ENCODE assay signal across 24 cellular contexts in the genomic region with DNA sequence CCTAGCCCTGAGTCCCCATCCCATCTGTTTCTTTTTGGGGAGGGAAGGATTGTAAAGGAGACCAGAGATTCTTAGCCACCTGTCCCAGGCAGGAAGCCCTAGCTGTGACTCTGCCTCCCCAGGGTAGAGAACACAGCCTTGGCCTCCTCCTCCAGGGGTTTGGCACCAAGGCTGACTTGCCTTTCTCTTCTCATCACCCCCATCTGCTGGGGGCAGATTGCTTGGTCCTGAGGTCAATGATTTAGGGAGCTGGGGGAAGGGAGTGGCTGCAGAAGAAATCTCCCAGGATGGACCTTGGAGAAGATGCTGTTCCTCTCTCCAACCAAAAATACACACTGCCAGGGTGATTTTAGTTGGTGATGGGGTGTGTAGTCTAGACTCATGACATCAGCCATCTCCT. TPM values are rescaled to one million over a fixed set of nuclear protein-coding genes. Genes with fewer than 3 reads are reported as not detected.
"Had no signal": no experiment of that assay in that cellular context is flagged by ENCODE, and none has a peak within 500 bp of the region (broad histone marks: within the 10 kb centered on the region; RNA-seq: fewer than 3 reads in every experiment).

No MANE protein-coding gene starts in this region.

- H3K9me3 Mint-ChIP-seq: nephron; stimulated activated effector memory CD8-positive, alpha-beta T cell treated with anti-CD3 and anti-CD28 coated beads, Interleukin-12 subunit alpha, Interleukin-12 subunit beta, amount 100 ng/mL, for 72 hours; type B pancreatic cell had no signal

- H3K36me3 ChIP-seq: esophagus muscularis mucosa, gastrocnemius medialis, left ventricle myocardium inferior, lower lobe of right lung, right lobe of liver, suprapubic skin, thyroid gland, uterus had no signal

- H3K4me3 Mint-ChIP-seq: nephron; stimulated activated effector memory CD8-positive, alpha-beta T cell treated with anti-CD3 and anti-CD28 coated beads, Interleukin-12 subunit alpha, Interleukin-12 subunit beta, amount 100 ng/mL, for 72 hours had no signal

- H3K27ac Mint-ChIP-seq: nephron; stimulated activated effector memory CD8-positive, alpha-beta T cell treated with anti-CD3 and anti-CD28 coated beads, Interleukin-12 subunit alpha, Interleukin-12 subunit beta, amount 100 ng/mL, for 72 hours had no signal

- H3K4me3 ChIP-seq: esophagus muscularis mucosa, gastrocnemius medialis, left ventricle myocardium inferior, lower lobe of right lung, psoas muscle, right lobe of liver, suprapubic skin, thyroid gland, uterus had no signal

- DNase-seq: effector memory CD4-positive, alpha-beta T cell; gastrocnemius medialis; glutamatergic neuron; kidney; left cardiac atrium; left ventricle myocardium inferior; lower lobe of right lung; mesenchymal stem cell; naive B cell; occipital lobe; psoas muscle; retina; stimulated activated CD4-positive, alpha-beta T cell treated with anti-CD3 and anti-CD28 coated beads, Interleukin-4, amount 100 ng/mL, for 1 hour; stimulated activated CD8-positive, alpha-beta memory T cell treated with anti-CD3 and anti-CD28 coated beads, Interleukin-4, amount 100 ng/mL, for 48 hours; stimulated activated naive CD8-positive, alpha-beta T cell treated with anti-CD3 and anti-CD28 coated beads, Interleukin-15, Interleukin-2, amounts not matched to agents 100 U/mL and 50 U/mL, for 24 hours; thyroid gland; uterus had no signal

- ATAC-seq: gastrocnemius medialis; left cardiac atrium; lower lobe of right lung; psoas muscle; right lobe of liver; stimulated activated effector memory CD8-positive, alpha-beta T cell treated with anti-CD3 and anti-CD28 coated beads, Interleukin-12 subunit alpha, Interleukin-12 subunit beta, amount 100 ng/mL, for 72 hours; stimulated activated naive CD8-positive, alpha-beta T cell treated with anti-CD3 and anti-CD28 coated beads, Interleukin-15, Interleukin-2, amounts not matched to agents 100 U/mL and 50 U/mL, for 24 hours had no signal

- H3K36me3 Mint-ChIP-seq: naive B cell; stimulated activated effector memory CD8-positive, alpha-beta T cell treated with anti-CD3 and anti-CD28 coated beads, Interleukin-12 subunit alpha, Interleukin-12 subunit beta, amount 100 ng/mL, for 72 hours; type B pancreatic cell had no signal

- H3K4me1 Mint-ChIP-seq: nephron had no signal

RNA-seq across cellular contexts. Expression of a gene that starts 2.6 kb away (rescaled TPM):
- total RNA-seq: esophagus muscularis mucosa, fibroblast of villous mesenchyme, left cardiac atrium, left ventricle myocardium inferior, occipital lobe, psoas muscle, right lobe of liver, thyroid gland had no signal
